Comparison of ENCODE assay signal across 2 cellular contexts in the genomic region with DNA sequence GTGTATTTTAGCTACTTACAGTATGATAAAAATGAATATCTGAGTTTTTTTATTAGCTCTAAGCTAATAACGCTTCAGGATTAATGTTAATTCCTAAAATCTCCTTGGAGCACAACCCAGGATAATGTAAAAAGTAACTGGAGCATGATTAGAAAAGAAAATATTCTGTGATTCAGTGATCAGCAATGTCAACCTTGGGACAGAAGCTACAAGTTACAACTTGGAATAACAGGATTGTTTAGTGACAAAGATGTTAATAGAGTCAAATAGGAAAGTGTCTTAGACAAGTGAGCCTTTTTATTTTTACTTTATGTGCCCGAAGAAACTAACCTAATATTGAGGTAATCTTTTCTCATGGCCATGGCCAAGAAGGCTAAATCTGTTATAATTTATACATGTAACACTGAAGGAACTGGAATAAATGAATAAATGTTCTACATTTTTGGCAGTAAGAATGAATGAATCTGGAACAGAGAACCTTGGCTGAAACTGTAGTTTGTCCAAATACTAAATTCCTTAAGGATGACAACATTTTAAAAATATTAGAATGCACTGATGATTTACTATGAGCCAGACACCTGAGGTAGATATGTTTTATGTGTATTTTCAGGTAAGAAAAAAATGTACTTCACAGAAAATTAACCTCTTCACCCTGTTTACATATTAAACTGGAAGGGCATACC.
TF ChIP-seq lines count a peak whose summit lies in the region.

No MANE protein-coding gene starts in this region.

TF ChIP-seq in SK-N-SH treated with all-trans-retinoic acid at 6 μM for 48 hours, 23 proteins besides CTCF, POLR2A, EP300 and RAD21 (continued from another document):
- TF ChIP-seq, protein P1, sequence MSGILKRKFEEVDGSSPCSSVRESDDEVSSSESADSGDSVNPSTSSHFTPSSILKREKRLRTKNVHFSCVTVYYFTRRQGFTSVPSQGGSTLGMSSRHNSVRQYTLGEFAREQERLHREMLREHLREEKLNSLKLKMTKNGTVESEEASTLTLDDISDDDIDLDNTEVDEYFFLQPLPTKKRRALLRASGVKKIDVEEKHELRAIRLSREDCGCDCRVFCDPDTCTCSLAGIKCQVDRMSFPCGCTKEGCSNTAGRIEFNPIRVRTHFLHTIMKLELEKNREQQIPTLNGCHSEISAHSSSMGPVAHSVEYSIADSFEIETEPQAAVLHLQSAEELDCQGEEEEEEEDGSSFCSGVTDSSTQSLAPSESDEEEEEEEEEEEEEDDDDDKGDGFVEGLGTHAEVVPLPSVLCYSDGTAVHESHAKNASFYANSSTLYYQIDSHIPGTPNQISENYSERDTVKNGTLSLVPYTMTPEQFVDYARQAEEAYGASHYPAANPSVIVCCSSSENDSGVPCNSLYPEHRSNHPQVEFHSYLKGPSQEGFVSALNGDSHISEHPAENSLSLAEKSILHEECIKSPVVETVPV (CRISPR knock-in tag; IDR thresholded peaks at IDR 0.05): no peak
- no peak for TF ChIP-seq ARNTL (CRISPR knock-in tag; IDR thresholded peaks at IDR 0.05; ENCODE audit: borderline replicate concordance, low read depth)
- TF ChIP-seq, protein P2, sequence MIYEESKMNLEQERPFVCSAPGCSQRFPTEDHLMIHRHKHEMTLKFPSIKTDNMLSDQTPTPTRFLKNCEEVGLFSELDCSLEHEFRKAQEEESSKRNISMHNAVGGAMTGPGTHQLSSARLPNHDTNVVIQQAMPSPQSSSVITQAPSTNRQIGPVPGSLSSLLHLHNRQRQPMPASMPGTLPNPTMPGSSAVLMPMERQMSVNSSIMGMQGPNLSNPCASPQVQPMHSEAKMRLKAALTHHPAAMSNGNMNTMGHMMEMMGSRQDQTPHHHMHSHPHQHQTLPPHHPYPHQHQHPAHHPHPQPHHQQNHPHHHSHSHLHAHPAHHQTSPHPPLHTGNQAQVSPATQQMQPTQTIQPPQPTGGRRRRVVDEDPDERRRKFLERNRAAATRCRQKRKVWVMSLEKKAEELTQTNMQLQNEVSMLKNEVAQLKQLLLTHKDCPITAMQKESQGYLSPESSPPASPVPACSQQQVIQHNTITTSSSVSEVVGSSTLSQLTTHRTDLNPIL (CRISPR knock-in tag; IDR thresholded peaks at IDR 0.05; ENCODE audit: low read depth): 0 out of 2 replicates have a peak, but pooled peaks have one; percentile 32

TF ChIP-seq in SK-N-SH, 30 proteins besides CTCF, POLR2A, EP300 and RAD21 (continued from another document):
- no peak for TF ChIP-seq NRF1 (IDR thresholded peaks at IDR 0.05; ENCODE audit: low read depth, low read length)
- no peak for TF ChIP-seq YY1 (IDR thresholded peaks at IDR 0.05; ENCODE audit: low read depth)
- TF ChIP-seq, protein P3, sequence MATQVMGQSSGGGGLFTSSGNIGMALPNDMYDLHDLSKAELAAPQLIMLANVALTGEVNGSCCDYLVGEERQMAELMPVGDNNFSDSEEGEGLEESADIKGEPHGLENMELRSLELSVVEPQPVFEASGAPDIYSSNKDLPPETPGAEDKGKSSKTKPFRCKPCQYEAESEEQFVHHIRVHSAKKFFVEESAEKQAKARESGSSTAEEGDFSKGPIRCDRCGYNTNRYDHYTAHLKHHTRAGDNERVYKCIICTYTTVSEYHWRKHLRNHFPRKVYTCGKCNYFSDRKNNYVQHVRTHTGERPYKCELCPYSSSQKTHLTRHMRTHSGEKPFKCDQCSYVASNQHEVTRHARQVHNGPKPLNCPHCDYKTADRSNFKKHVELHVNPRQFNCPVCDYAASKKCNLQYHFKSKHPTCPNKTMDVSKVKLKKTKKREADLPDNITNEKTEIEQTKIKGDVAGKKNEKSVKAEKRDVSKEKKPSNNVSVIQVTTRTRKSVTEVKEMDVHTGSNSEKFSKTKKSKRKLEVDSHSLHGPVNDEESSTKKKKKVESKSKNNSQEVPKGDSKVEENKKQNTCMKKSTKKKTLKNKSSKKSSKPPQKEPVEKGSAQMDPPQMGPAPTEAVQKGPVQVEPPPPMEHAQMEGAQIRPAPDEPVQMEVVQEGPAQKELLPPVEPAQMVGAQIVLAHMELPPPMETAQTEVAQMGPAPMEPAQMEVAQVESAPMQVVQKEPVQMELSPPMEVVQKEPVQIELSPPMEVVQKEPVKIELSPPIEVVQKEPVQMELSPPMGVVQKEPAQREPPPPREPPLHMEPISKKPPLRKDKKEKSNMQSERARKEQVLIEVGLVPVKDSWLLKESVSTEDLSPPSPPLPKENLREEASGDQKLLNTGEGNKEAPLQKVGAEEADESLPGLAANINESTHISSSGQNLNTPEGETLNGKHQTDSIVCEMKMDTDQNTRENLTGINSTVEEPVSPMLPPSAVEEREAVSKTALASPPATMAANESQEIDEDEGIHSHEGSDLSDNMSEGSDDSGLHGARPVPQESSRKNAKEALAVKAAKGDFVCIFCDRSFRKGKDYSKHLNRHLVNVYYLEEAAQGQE (IDR thresholded peaks at IDR 0.05; ENCODE audit: low read depth, low read length): no peak
- TF ChIP-seq JUND (IDR thresholded peaks at IDR 0.05): no peak
- TF ChIP-seq TAF1 (IDR thresholded peaks at IDR 0.05; ENCODE audit: borderline replicate concordance, low read depth, low read length): no peak
- TF ChIP-seq TCF12 (IDR thresholded peaks at IDR 0.05): no peak
- no peak for TF ChIP-seq MEF2A (IDR thresholded peaks at IDR 0.05; ENCODE audit: borderline replicate concordance, low read depth)
- no peak for TF ChIP-seq GABPA (IDR thresholded peaks at IDR 0.05; ENCODE audit: low read depth)
- no peak for TF ChIP-seq RXRA (IDR thresholded peaks at IDR 0.05; ENCODE audit: borderline replicate concordance, low read depth)
- no peak for TF ChIP-seq POLR2AphosphoS5 (IDR thresholded peaks at IDR 0.05; ENCODE audit: low read depth, low read length)
